In the genomic region with DNA sequence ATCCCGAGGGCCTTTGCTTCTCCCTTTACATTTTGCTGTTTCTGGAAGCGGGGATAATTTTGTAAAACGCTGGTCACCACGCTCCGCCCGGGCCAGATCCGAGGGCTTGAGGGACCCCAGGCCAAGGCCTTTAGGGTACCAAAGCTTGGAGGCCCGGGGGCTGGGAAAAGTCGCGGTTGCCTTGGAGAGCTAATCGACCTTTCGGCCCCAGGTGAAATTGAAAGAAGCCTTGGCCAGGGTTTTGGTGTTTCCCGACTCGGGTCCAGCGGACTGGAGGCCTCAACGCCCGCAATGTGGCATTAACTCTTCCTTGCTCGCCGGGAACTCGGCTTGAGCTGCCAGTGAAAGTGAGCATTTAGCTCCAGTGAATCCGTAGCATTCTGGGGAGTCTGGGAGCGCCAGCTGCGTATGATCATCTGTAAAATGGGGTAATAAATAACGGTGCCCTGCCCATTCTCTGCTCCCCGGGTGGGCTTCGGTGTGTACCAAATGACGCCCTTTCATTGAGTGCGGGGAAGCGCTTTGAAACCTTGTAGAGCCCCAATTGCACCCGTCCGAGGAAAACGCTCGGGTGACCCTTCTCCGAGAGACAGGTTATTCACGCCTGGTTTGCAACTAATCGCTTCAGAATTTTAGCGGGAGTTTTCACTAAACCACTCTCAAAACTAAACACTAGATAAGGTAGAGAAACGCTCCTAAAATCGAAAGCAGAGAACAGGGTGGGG, we compare ENCODE assay signal across 15 cellular contexts. TPM values are rescaled to one million over a fixed set of nuclear protein-coding genes. Genes with fewer than 3 reads are reported as not detected.
A peak's percentile ranks its signal among the peaks of the same experiment; 100 is the strongest.
DNase-seq lines count a peak whose midpoint lies in the region; ATAC-seq, FAIRE-seq and TF ChIP-seq lines count a peak whose summit lies in the region.
"Had no signal": no experiment of that assay in that cellular context is flagged by ENCODE, and none has a peak within 500 bp of the region (broad histone marks: within the 10 kb centered on the region; RNA-seq: fewer than 3 reads in every experiment).

No MANE protein-coding gene starts in this region.

- peak overlapping the region; percentile 5 for H3K4me2 ChIP-seq in keratinocyte (ENCODE audit: control insufficient read depth, extremely low read depth, insufficient read depth, low read depth, low read length)

- CTCF ChIA-PET in activated CD4-positive, alpha-beta memory T cell treated with anti-CD3 and anti-CD28 coated beads, Interleukin-2, amount 10 ng/mL, durations not matched to agents 7 days and 5 days (lab: Charles Lee) = interaction anchor here (0.8 to 1.0 kb wide), 2 partner anchors 8 to 15 kb away, joined by 4 to 5 read pairs; no protein-coding TSS in a partner anchor

- in situ Hi-C loops in transverse colon (cut with MboI; ENCODE audit: low pct_ligation_motif_present in 1 of 4, low pct_unique_long_range_greater_than_20kb in 1 of 4, low sequenced_read_pairs in 3 of 4) = loop anchor here (5.0 to 10.0 kb wide), 4 partner anchors 678 to 805 kb away; no protein-coding TSS in a partner anchor

- H3K4me1 Mint-ChIP-seq in activated naive CD8-positive, alpha-beta T cell (ENCODE audit: low read depth) = peaks cover 38% of the 10 kb centered on the region
- H3K4me1 Mint-ChIP-seq in activated naive CD8-positive, alpha-beta T cell treated with anti-CD3 and anti-CD28 coated beads, Interleukin-2, amount 50 U/mL, for 24 hours = peaks cover 41% of the 10 kb centered on the region
- peaks cover 30% of the 10 kb centered on the region for H3K4me1 Mint-ChIP-seq in activated CD4-positive, alpha-beta memory T cell treated with anti-CD3 and anti-CD28 coated beads, Interleukin-2, amount 10 ng/mL, durations not matched to agents 7 days and 5 days

- H4K20me1 ChIP-seq in keratinocyte (ENCODE audit: control insufficient read depth, extremely low read depth, insufficient read depth, low read length) = peaks cover 6% of the 10 kb centered on the region

- no peaks in the 10 kb centered on the region for H3K36me3 ChIP-seq in keratinocyte (ENCODE audit: control insufficient read depth in 2 of 2, extremely low read depth in 1 of 2, insufficient read depth in 2 of 2, low read length in 2 of 2)
- H3K36me3 ChIP-seq in transverse colon = no peaks in the 10 kb centered on the region
- H3K36me3 ChIP-seq in breast epithelium = no peaks in the 10 kb centered on the region
- H3K36me3 ChIP-seq: SJSA1 had no signal

- peak overlapping the region; percentile 35 for H3K4me3 Mint-ChIP-seq in activated naive CD8-positive, alpha-beta T cell
- H3K4me3 Mint-ChIP-seq in activated naive CD8-positive, alpha-beta T cell treated with anti-CD3 and anti-CD28 coated beads, Interleukin-2, amount 50 U/mL, for 24 hours = no peak overlapping the region
- H3K4me3 Mint-ChIP-seq in activated CD4-positive, alpha-beta memory T cell treated with anti-CD3 and anti-CD28 coated beads, Interleukin-2, amount 10 ng/mL, durations not matched to agents 7 days and 5 days = peak overlapping the region; percentile 7

- H3K27ac ChIP-seq in keratinocyte (ENCODE audit: control insufficient read depth, insufficient read depth, low read length) (no peak overlapping the region), transverse colon (peak overlapping the region; percentile 49 to 94 (median 84)), breast epithelium (no peak overlapping the region)
- H3K27ac ChIP-seq: SJSA1 had no signal

- no peak overlapping the region for H3K27ac Mint-ChIP-seq in activated naive CD8-positive, alpha-beta T cell
- H3K27ac Mint-ChIP-seq in activated naive CD8-positive, alpha-beta T cell treated with anti-CD3 and anti-CD28 coated beads, Interleukin-2, amount 50 U/mL, for 24 hours = no peak overlapping the region
- no peak overlapping the region for H3K27ac Mint-ChIP-seq in activated CD4-positive, alpha-beta memory T cell treated with anti-CD3 and anti-CD28 coated beads, Interleukin-2, amount 10 ng/mL, durations not matched to agents 7 days and 5 days

- H3K36me3 Mint-ChIP-seq in activated naive CD8-positive, alpha-beta T cell = peaks cover 9% of the 10 kb centered on the region
- peaks cover 13% of the 10 kb centered on the region for H3K36me3 Mint-ChIP-seq in activated naive CD8-positive, alpha-beta T cell treated with anti-CD3 and anti-CD28 coated beads, Interleukin-2, amount 50 U/mL, for 24 hours (ENCODE audit: low read depth)
- H3K36me3 Mint-ChIP-seq in activated CD4-positive, alpha-beta memory T cell treated with anti-CD3 and anti-CD28 coated beads, Interleukin-2, amount 10 ng/mL, durations not matched to agents 7 days and 5 days (ENCODE audit: low read depth) = peaks cover 25% of the 10 kb centered on the region

- no peaks in the 10 kb centered on the region for H3K9me1 ChIP-seq in keratinocyte (ENCODE audit: control insufficient read depth, extremely low read depth, insufficient read depth, low read length)

- no peaks in the 10 kb centered on the region for H3K9me3 Mint-ChIP-seq in activated naive CD8-positive, alpha-beta T cell (ENCODE audit: low read depth)
- H3K9me3 Mint-ChIP-seq in activated naive CD8-positive, alpha-beta T cell treated with anti-CD3 and anti-CD28 coated beads, Interleukin-2, amount 50 U/mL, for 24 hours = peaks cover 15% of the 10 kb centered on the region
- H3K9me3 Mint-ChIP-seq in activated CD4-positive, alpha-beta memory T cell treated with anti-CD3 and anti-CD28 coated beads, Interleukin-2, amount 10 ng/mL, durations not matched to agents 7 days and 5 days = peaks cover 2% of the 10 kb centered on the region

- no peak overlapping the region for H3K9ac ChIP-seq in keratinocyte (ENCODE audit: control insufficient read depth, extremely low read depth, insufficient read depth, low read length)

- no peak for FAIRE-seq in keratinocyte (lab: Jason Lieb, UNC)

- dilution Hi-C loops in keratinocyte (cut with MboI; ENCODE audit: extremely low pct_ligation_motif_present, low sequenced_read_pairs) = no loop called here

- 18 to 32% methylated on average over 9 to 39 of the region's 39 CpGs for WGBS in transverse colon (ENCODE audit: low coverage in 1 of 2), 2 donors

- intact Hi-C loops in transverse colon (cut with DNase I; ENCODE audit: low total_unique reads) = loop anchor here (5.0 to 10.0 kb wide), 3 partner anchors 58 to 395 kb away; a partner anchor contains a TSS
- intact Hi-C loops in breast epithelium (cut with DNase I; ENCODE audit: low total_unique reads) = loop anchor here (10.0 kb wide), 1 partner anchor 685 kb away; no protein-coding TSS in a partner anchor

- H3K27me3 Mint-ChIP-seq in activated naive CD8-positive, alpha-beta T cell = peaks cover 50% of the 10 kb centered on the region
- H3K27me3 Mint-ChIP-seq in activated naive CD8-positive, alpha-beta T cell treated with anti-CD3 and anti-CD28 coated beads, Interleukin-2, amount 50 U/mL, for 24 hours = peaks cover 81% of the 10 kb centered on the region
- H3K27me3 Mint-ChIP-seq in activated CD4-positive, alpha-beta memory T cell treated with anti-CD3 and anti-CD28 coated beads, Interleukin-2, amount 10 ng/mL, durations not matched to agents 7 days and 5 days = peaks cover 84% of the 10 kb centered on the region

- POLR2A ChIA-PET in activated CD4-positive, alpha-beta memory T cell treated with anti-CD3 and anti-CD28 coated beads, Interleukin-2, amount 10 ng/mL, durations not matched to agents 7 days and 5 days (lab: Charles Lee) = no interaction called here

- peaks cover 2% of the 10 kb centered on the region for H3K4me1 ChIP-seq in keratinocyte (ENCODE audit: control insufficient read depth, extremely low read depth, insufficient read depth, low read length)
- peaks cover 0 to 24% (median 19%) of the 10 kb centered on the region in 4 donors for H3K4me1 ChIP-seq in transverse colon
- H3K4me1 ChIP-seq in breast epithelium = peaks cover 0 to 4% of the 10 kb centered on the region in 2 donors

- DNase-seq in activated naive CD8-positive, alpha-beta T cell treated with anti-CD3 and anti-CD28 coated beads, Interleukin-2, amount 50 U/mL, for 24 hours = no peak
- no peak for DNase-seq in activated CD4-positive, alpha-beta memory T cell treated with anti-CD3 and anti-CD28 coated beads, Interleukin-2, amount 10 ng/mL, durations not matched to agents 7 days and 5 days
- DNase-seq in keratinocyte (ENCODE audit: low read depth, low spot score) (no peak), transverse colon (no peak), breast epithelium (ENCODE audit: low spot score in 2 of 2) (no peak), HCEC 1CT (no peak)
- DNase-seq: activated naive CD4-positive, alpha-beta T cell treated with anti-CD3 and anti-CD28 coated beads, Interleukin-2, amount 50 U/mL, for 16 hours; erythroblast; hippocampal formation; stimulated activated CD4-positive, alpha-beta T cell treated with anti-CD3 and anti-CD28 coated beads, Interleukin-15, amount 100 ng/mL, for 24 hours had no signal

- H3K79me2 ChIP-seq in keratinocyte (ENCODE audit: control insufficient read depth, insufficient read depth, low read length) = no peaks in the 10 kb centered on the region

- TF ChIP-seq CTCF in keratinocyte (optimal IDR thresholded peaks at IDR 0.05 in 1 of 3, IDR thresholded peaks at IDR 0.05 in 1 of 3, conservative IDR thresholded peaks at IDR 0.05 in 1 of 3; ENCODE audit: extremely low read depth in 1 of 3, insufficient read depth in 2 of 3, low read length in 3 of 3) = no peak
- no peak for TF ChIP-seq CTCF in transverse colon (IDR thresholded peaks at IDR 0.05)
- no peak for TF ChIP-seq CTCF in breast epithelium (IDR thresholded peaks at IDR 0.05)

- peaks cover 2% of the 10 kb centered on the region for H3K9me3 ChIP-seq in keratinocyte (ENCODE audit: control insufficient read depth, low read depth, low read length)
- H3K9me3 ChIP-seq in transverse colon = no peaks in the 10 kb centered on the region
- peaks cover 0 to 23% of the 10 kb centered on the region in 2 donors for H3K9me3 ChIP-seq in breast epithelium
- H3K9me3 ChIP-seq: SJSA1 had no signal

- H3K4me3 ChIP-seq in keratinocyte (ENCODE audit: control insufficient read depth in 2 of 3, extremely low read depth in 1 of 3, insufficient read depth in 2 of 3, low read depth in 1 of 3, low read length in 3 of 3) (no peak overlapping the region), transverse colon (peak overlapping the region; percentile 8 to 88 (median 10)), breast epithelium (peak overlapping the region in 1 of 3 donors; percentile 19)
- H3K4me3 ChIP-seq: SJSA1 had no signal

- no peak for TF ChIP-seq EP300 in transverse colon (IDR thresholded peaks at IDR 0.05; ENCODE audit: low read depth)

- peaks cover 99% of the 10 kb centered on the region for H3K27me3 ChIP-seq in keratinocyte (ENCODE audit: control insufficient read depth, extremely low read depth, insufficient read depth, low read length)
- peaks cover 100% of the 10 kb centered on the region for H3K27me3 ChIP-seq in transverse colon
- peaks cover 15 to 99% of the 10 kb centered on the region in 2 donors for H3K27me3 ChIP-seq in breast epithelium
- H3K27me3 ChIP-seq: SJSA1 had no signal

- no peak overlapping the region for H2AFZ ChIP-seq in keratinocyte (ENCODE audit: control insufficient read depth, low read length)

- ATAC-seq in activated naive CD8-positive, alpha-beta T cell treated with anti-CD3 and anti-CD28 coated beads, Interleukin-2, amount 50 U/mL, for 24 hours = no peak
- ATAC-seq in GM21619 (IDR thresholded peaks at IDR 0.05; ENCODE audit: unreplicated experiment) = no peak
- ATAC-seq: activated CD4-positive, CD25-positive, alpha-beta regulatory T cell treated with anti-CD3 and anti-CD28 coated beads, Interleukin-2, amount 50 U/mL, for 24 hours; HCT116 had no signal

- no peak for TF ChIP-seq POLR2A in transverse colon (IDR thresholded peaks at IDR 0.05)
- no peak for TF ChIP-seq POLR2A in breast epithelium (IDR thresholded peaks at IDR 0.05)

RNA-seq across cellular contexts. Expression of a gene that starts 4.4 kb away (rescaled TPM):
- not detected for total RNA-seq in activated CD4-positive, alpha-beta memory T cell treated with anti-CD3 and anti-CD28 coated beads, Interleukin-2, amount 10 ng/mL, durations not matched to agents 7 days and 5 days
- 0.01 to 0.04 TPM (median 0.02 TPM) in 3 replicates for polyA plus RNA-seq in keratinocyte
- polyA plus RNA-seq in keratinocyte (2011; ENCODE audit: low read depth) = not detected
- not detected in 2 replicates for polyA plus RNA-seq in keratinocyte (2011; cell fraction: cytosol; rRNA removed)
- 0.05 and 0.08 TPM in 2 replicates for polyA plus RNA-seq in keratinocyte (2011; cell fraction: nucleus; rRNA removed)
- polyA plus RNA-seq in keratinocyte (2012; ENCODE audit: low replicate concordance) = 0.06 TPM in 1 of 2 replicates, not detected in the other
- polyA minus RNA-seq in keratinocyte = 0.46 TPM in 1 of 3 replicates, not detected in the others
- polyA minus RNA-seq in keratinocyte (2011; cell fraction: cytosol; rRNA and poly(A)+ RNA removed) = not detected
- polyA minus RNA-seq in keratinocyte (2011; cell fraction: nucleus; rRNA and poly(A)+ RNA removed) = not detected in 2 replicates
- total RNA-seq in transverse colon = 10 to 100 TPM in 1 of 4 donors, 1 to 10 TPM in 3; 3.8 to 19.5 (median 5.1) TPM
- total RNA-seq in breast epithelium = under 1 TPM in 1 of 3 donors, not detected in 2; under 0.01 TPM

RNA-seq across cellular contexts. Expression of a gene that starts 55.7 kb away (rescaled TPM):
- total RNA-seq in activated CD4-positive, alpha-beta memory T cell treated with anti-CD3 and anti-CD28 coated beads, Interleukin-2, amount 10 ng/mL, durations not matched to agents 7 days and 5 days = 10 to 100 TPM; 18.5 TPM
- polyA plus RNA-seq in keratinocyte = 11.2 to 19.7 TPM (median 11.6 TPM) in 3 replicates
- polyA plus RNA-seq in keratinocyte (2011; ENCODE audit: low read depth) = 11.0 TPM
- polyA plus RNA-seq in keratinocyte (2011; cell fraction: cytosol; rRNA removed) = 9.6 and 17.4 TPM in 2 replicates
- polyA plus RNA-seq in keratinocyte (2011; cell fraction: nucleus; rRNA removed) = 10.8 and 13.7 TPM in 2 replicates
- polyA plus RNA-seq in keratinocyte (2012; ENCODE audit: low replicate concordance) = 9.0 and 9.7 TPM in 2 replicates
- 0.79 to 6.7 TPM (median 2.8 TPM) in 3 replicates for polyA minus RNA-seq in keratinocyte
- polyA minus RNA-seq in keratinocyte (2011; cell fraction: cytosol; rRNA and poly(A)+ RNA removed) = 7.5 TPM
- 7.1 and 11.3 TPM in 2 replicates for polyA minus RNA-seq in keratinocyte (2011; cell fraction: nucleus; rRNA and poly(A)+ RNA removed)
- total RNA-seq in transverse colon = 10 to 100 TPM in 3 of 4 donors, 1 to 10 TPM in 1; 6.4 to 19.5 (median 17.8) TPM
- total RNA-seq in breast epithelium = 10 to 100 TPM; 21.9 to 27.8 (median 24.3) TPM

Comparison
In these comparisons a context has a peak if more than half of its experiments do, and no peak if none do; other contexts are left out.
1. H3K27ac ChIP-seq: peak in transverse colon (4 of 4); none in keratinocyte (single experiment) and breast epithelium (0 of 2).
2. H3K4me3 ChIP-seq: peak in transverse colon (4 of 4); none in keratinocyte (0 of 3).
3. RNA of a gene that starts 4.4 kb away (total RNA-seq): 3.8 to 19.5 TPM in transverse colon; not detected in activated CD4-positive, alpha-beta memory T cell treated with anti-CD3 and anti-CD28 coated beads, Interleukin-2, amount 10 ng/mL, durations not matched to agents 7 days and 5 days and under 0.01 TPM in breast epithelium; every median in the first group is over 4 times any median in the second.